ENCODE assay signal across 19 cellular contexts in genomic region chr2:209511637-209512036, GRCh38.
DNase-seq lines count a peak whose midpoint lies in the region; ATAC-seq and TF ChIP-seq lines count a peak whose summit lies in the region.
"Had no signal": no experiment of that assay in that cellular context is flagged by ENCODE, and none has a peak within 500 bp of the region (broad histone marks: within the 10 kb centered on the region; RNA-seq: fewer than 3 reads in every experiment).

No MANE protein-coding gene starts in this region.

- no peak overlapping the region for H3K4me3 ChIP-seq in PC-3 (ENCODE audit: low read length)
- no peak overlapping the region for H3K4me3 ChIP-seq in epithelial cell of esophagus (ENCODE audit: low read length)
- no peak overlapping the region for H3K4me3 ChIP-seq in mesendoderm (ENCODE audit: low read length)
- H3K4me3 ChIP-seq: A549, GM12878, HAP-1 had no signal

- no peaks in the 10 kb centered on the region for H3K9me2 ChIP-seq in PC-3 (replicated peaks; ENCODE audit: low read length)

- peaks cover 8% of the 10 kb centered on the region for H3K4me1 Mint-ChIP-seq in stimulated activated memory B cell treated with anti-CD40 and anti-IgM and Interleukin-4, amounts not matched to agents 10 μg/mL and 1 μg/mL and 100 μg/mL, for 72 hours

- H2AFZ ChIP-seq in PC-3 (ENCODE audit: low read length) = no peak overlapping the region

- CTCF ChIA-PET in PC-3 (lab: Charles Lee) = no interaction called here

- H3K4me1 ChIP-seq in PC-3 (ENCODE audit: insufficient read depth, low read length) = peaks cover 6% of the 10 kb centered on the region; the same call in 1 of the 2 replicates
- no peaks in the 10 kb centered on the region for H3K4me1 ChIP-seq in mesendoderm (ENCODE audit: control insufficient read depth, low read depth, low read length)
- H3K4me1 ChIP-seq: HAP-1 had no signal

- no peaks in the 10 kb centered on the region for H3K27me3 Mint-ChIP-seq in stimulated activated memory B cell treated with anti-CD40 and anti-IgM and Interleukin-4, amounts not matched to agents 10 μg/mL and 1 μg/mL and 100 μg/mL, for 72 hours
- H3K27me3 Mint-ChIP-seq: CD4-positive, alpha-beta T cell; IgD-negative memory B cell had no signal

- H3K27me3 ChIP-seq in PC-3 (ENCODE audit: low read length) = no peaks in the 10 kb centered on the region
- H3K27me3 ChIP-seq in mesendoderm (ENCODE audit: insufficient read depth, low read length, poor library complexity) = no peaks in the 10 kb centered on the region

- no peak overlapping the region for H2BK15ac ChIP-seq in mesendoderm (replicated peaks; ENCODE audit: low read depth)

- DNase-seq in DMS53 (lab: John Stamatoyannopoulos, UW) (peak; percentile 10), DMS53 treated with DMSO at 0.1 percent for 48 hours (lab: John Stamatoyannopoulos, UW; ENCODE audit: unreplicated experiment) (no peak), PC-3 (peak; percentile 28), epithelial cell of esophagus (ENCODE audit: low read depth) (peak; percentile 59), renal cortical epithelial cell (ENCODE audit: low read depth) (peak; percentile 45), mesendoderm (no peak)
- DNase-seq: AML-193; Caco-2; CD4-positive, alpha-beta T cell; DMS153; DND-41; EL had no signal

- no peak overlapping the region for H2BK5ac ChIP-seq in mesendoderm (ENCODE audit: low read length)

- no peak overlapping the region for H3K4me2 ChIP-seq in PC-3 (ENCODE audit: low read length)
- no peak overlapping the region for H3K4me2 ChIP-seq in mesendoderm (ENCODE audit: low read length)
- H3K4me2 ChIP-seq: A549 had no signal

- H4K8ac ChIP-seq in mesendoderm (ENCODE audit: low read depth, low read length) = no peak overlapping the region

- no peaks in the 10 kb centered on the region for H3K9me3 ChIP-seq in PC-3 (ENCODE audit: low read length)
- H3K9me3 ChIP-seq: A549, Caco-2, HAP-1 had no signal

- H3K18ac ChIP-seq in mesendoderm (ENCODE audit: low read length) = no peak overlapping the region

- H3K27ac Mint-ChIP-seq in stimulated activated memory B cell treated with anti-CD40 and anti-IgM and Interleukin-4, amounts not matched to agents 10 μg/mL and 1 μg/mL and 100 μg/mL, for 72 hours = no peak overlapping the region
- H3K27ac Mint-ChIP-seq: CD4-positive, alpha-beta T cell; IgD-negative memory B cell had no signal

- H3K79me2 ChIP-seq in PC-3 (ENCODE audit: low read length) (no peaks in the 10 kb centered on the region), mesendoderm (ENCODE audit: control insufficient read depth, insufficient read depth, low read length) (no peaks in the 10 kb centered on the region)

- no peaks in the 10 kb centered on the region for H4K20me1 ChIP-seq in PC-3 (ENCODE audit: low read length)

- no peaks in the 10 kb centered on the region for H3K36me3 Mint-ChIP-seq in stimulated activated memory B cell treated with anti-CD40 and anti-IgM and Interleukin-4, amounts not matched to agents 10 μg/mL and 1 μg/mL and 100 μg/mL, for 72 hours
- H3K36me3 Mint-ChIP-seq: IgD-negative memory B cell had no signal

- no peak overlapping the region for H2BK120ac ChIP-seq in mesendoderm (ENCODE audit: low read depth, low read length)

- no peaks in the 10 kb centered on the region for H3K79me1 ChIP-seq in mesendoderm (ENCODE audit: low read length)

- no peak; the same call in 1 of the 2 replicates for ATAC-seq in PC-3
- no peak for ATAC-seq in stimulated activated memory B cell treated with anti-CD40 and anti-IgM and Interleukin-4, amounts not matched to agents 10 μg/mL and 1 μg/mL and 100 μg/mL, for 72 hours
- ATAC-seq: A549, GM12878 had no signal

- no peaks in the 10 kb centered on the region for H3K9me3 Mint-ChIP-seq in stimulated activated memory B cell treated with anti-CD40 and anti-IgM and Interleukin-4, amounts not matched to agents 10 μg/mL and 1 μg/mL and 100 μg/mL, for 72 hours
- H3K9me3 Mint-ChIP-seq: IgD-negative memory B cell had no signal

- POLR2A ChIA-PET in PC-3 (lab: Charles Lee; ENCODE audit: unreplicated experiment) = no interaction called here

- H3K4me3 Mint-ChIP-seq in stimulated activated memory B cell treated with anti-CD40 and anti-IgM and Interleukin-4, amounts not matched to agents 10 μg/mL and 1 μg/mL and 100 μg/mL, for 72 hours = no peak overlapping the region
- H3K4me3 Mint-ChIP-seq: CD4-positive, alpha-beta T cell; IgD-negative memory B cell had no signal

- no peak for TF ChIP-seq CTCF in PC-3 (conservative IDR thresholded peaks at IDR 0.05; ENCODE audit: low read depth, low read length)
- TF ChIP-seq CTCF in epithelial cell of esophagus (IDR thresholded peaks at IDR 0.05; ENCODE audit: insufficient read depth, low read depth, low read length, missing control alignments) = no peak

- intact Hi-C loops in PC-3 (cut with micrococcal nuclease) = no loop called here

- H3K27ac ChIP-seq in PC-3 (ENCODE audit: low read length) = no peak overlapping the region
- no peak overlapping the region for H3K27ac ChIP-seq in mesendoderm (ENCODE audit: low read depth, low read length)
- H3K27ac ChIP-seq: 22Rv1, A549, C4-2B had no signal

- H3K23ac ChIP-seq in mesendoderm (ENCODE audit: low read length) = no peak overlapping the region

- BruUV-seq in PC-3 (replicated peaks; lab: Mats Ljungman, UMichigan) = no TSS peak

- H4K5ac ChIP-seq in mesendoderm (ENCODE audit: low read length) = no peak overlapping the region

- H2AK5ac ChIP-seq in mesendoderm (ENCODE audit: low read length) = no peak overlapping the region

- H3K4ac ChIP-seq in mesendoderm (ENCODE audit: low read depth, low read length) = no peak overlapping the region

- H3K36me3 ChIP-seq in PC-3 (ENCODE audit: low read depth, low read length) (no peaks in the 10 kb centered on the region), mesendoderm (ENCODE audit: control insufficient read depth, insufficient read depth, low read length) (no peaks in the 10 kb centered on the region)
- H3K36me3 ChIP-seq: HAP-1 had no signal

- no CpG with 5 or more reads among the region's 2 CpGs for WGBS in mesendoderm (ENCODE audit: extremely low coverage, insufficient coverage, low lambda C conversion rate)

- no peaks in the 10 kb centered on the region for H3F3A ChIP-seq in PC-3 (ENCODE audit: low read length, unreplicated experiment)

- no peak overlapping the region for H3K56ac ChIP-seq in mesendoderm (ENCODE audit: low read length)

- H3K9ac ChIP-seq in PC-3 (ENCODE audit: low read length) = no peak overlapping the region
- H3K9ac ChIP-seq in mesendoderm (ENCODE audit: low read length) = no peak overlapping the region

Comparison
In these comparisons a context has a peak if more than half of its experiments do, and no peak if none do; other contexts are left out.
1. DNase-seq: peak in DMS53 (single experiment), PC-3 (single experiment), epithelial cell of esophagus (single experiment) and renal cortical epithelial cell (single experiment); none in DMS53 treated with DMSO at 0.1 percent for 48 hours (single experiment) and mesendoderm (single experiment).